Comparison of ENCODE assay signal across 19 cellular contexts in genomic region chr11:131906963-131907362, GRCh38.
DNase-seq lines count a peak whose midpoint lies in the region; ATAC-seq and TF ChIP-seq lines count a peak whose summit lies in the region.
"Had no signal": no experiment of that assay in that cellular context is flagged by ENCODE, and none has a peak within 500 bp of the region (broad histone marks: within the 10 kb centered on the region; RNA-seq: fewer than 3 reads in every experiment).

No MANE protein-coding gene starts in this region.

- H3K23ac ChIP-seq in IMR-90 (ENCODE audit: low read depth, low read length) = no peak overlapping the region

- dilution Hi-C loops in IMR-90 (cut with HindIII; ENCODE audit: low sequenced_read_pairs, unreplicated experiment) = no loop called here

- peaks cover 9% of the 10 kb centered on the region for H3K4me1 Mint-ChIP-seq in activated CD8-positive, alpha-beta T cell treated with anti-CD3 and anti-CD28 coated beads, Interleukin-2, amount 10 ng/mL, durations not matched to agents 7 days and 5 days (ENCODE audit: low read depth)
- H3K4me1 Mint-ChIP-seq: activated T-helper 17 cell treated with anti-CD3 and anti-CD28 coated beads, Interleukin-2, amount 50 U/mL, for 72 hours had no signal

- intact Hi-C loops in IMR-90 (cut with micrococcal nuclease) = no loop called here

- no peak for TF ChIP-seq POLR2A in IMR-90 (IDR thresholded peaks at IDR 0.05; ENCODE audit: low read depth, low read length)

- H3K9ac ChIP-seq in IMR-90 (ENCODE audit: low read depth, low read length) = no peak overlapping the region

- no TSS peak for BruUV-seq in IMR-90 (replicated peaks; lab: Mats Ljungman, UMichigan)

- no peak overlapping the region for H3K18ac ChIP-seq in IMR-90 (ENCODE audit: low read depth, low read length)

- H3K9me3 ChIP-seq in IMR-90 (ENCODE audit: control insufficient read depth, insufficient read depth, low read length) = no peaks in the 10 kb centered on the region
- H3K9me3 ChIP-seq: esophagus squamous epithelium, lower lobe of right lung had no signal

- H3K36me3 ChIP-seq in IMR-90 (ENCODE audit: control insufficient read depth, insufficient read depth, low read length) = no peaks in the 10 kb centered on the region
- H3K36me3 ChIP-seq: esophagus squamous epithelium, lower lobe of right lung had no signal

- DNase-seq in Ammon's horn (ENCODE audit: low spot score) (peak; percentile 74), IMR-90 (no peak), epithelial cell of prostate (ENCODE audit: low read depth, low spot score) (no peak), midbrain (lab: John Stamatoyannopoulos, UW) (peak; percentile 67), SHP77 (lab: John Stamatoyannopoulos, UW) (no peak)
- DNase-seq in activated CD8-positive, alpha-beta T cell treated with anti-CD3 and anti-CD28 coated beads, Interleukin-2, amount 10 ng/mL, durations not matched to agents 7 days and 5 days = no peak
- DNase-seq in stimulated activated naive CD8-positive, alpha-beta T cell treated with anti-CD3 and anti-CD28 coated beads, Interleukin-15, Interleukin-2, amounts not matched to agents 100 U/mL and 50 U/mL, for 24 hours = no peak
- DNase-seq: activated CD8-positive, alpha-beta T cell treated with anti-CD3 and anti-CD28 coated beads for 36 hours; DMS53; esophagus squamous epithelium; Karpas-422; lower lobe of right lung; NCI-H1436; NCI-H446 treated with DMSO at 0.1 percent for 48 hours; PC-3 had no signal

- no peak overlapping the region for H4K5ac ChIP-seq in IMR-90 (ENCODE audit: low read depth, low read length)

- H4K91ac ChIP-seq in IMR-90 (ENCODE audit: insufficient read depth, low read depth, low read length) = no peak overlapping the region; the same call in 1 of the 2 replicates

- H3K9me3 Mint-ChIP-seq in activated CD8-positive, alpha-beta T cell treated with anti-CD3 and anti-CD28 coated beads, Interleukin-2, amount 10 ng/mL, durations not matched to agents 7 days and 5 days (ENCODE audit: insufficient read depth) = no peaks in the 10 kb centered on the region
- H3K9me3 Mint-ChIP-seq: activated CD8-positive, alpha-beta T cell treated with anti-CD3 and anti-CD28 coated beads for 36 hours; activated T-helper 17 cell treated with anti-CD3 and anti-CD28 coated beads, Interleukin-2, amount 50 U/mL, for 72 hours; natural killer cell treated with Interleukin-12 subunit alpha and Interleukin-12 subunit beta and Interleukin-15 and Interleukin-18, amount 100 ng/mL, for 72 hours had no signal

- H3K27me3 ChIP-seq in IMR-90 (ENCODE audit: control insufficient read depth, insufficient read depth, low read length) = no peaks in the 10 kb centered on the region

- H3K4ac ChIP-seq in IMR-90 (ENCODE audit: low read depth, low read length) = peak overlapping the region; percentile 25; the same call in 1 of the 2 replicates

- no peak overlapping the region for H4K8ac ChIP-seq in IMR-90 (ENCODE audit: low read depth in 2 of 2, low read length in 2 of 2)

- peaks cover 2% of the 10 kb centered on the region for H3K36me3 Mint-ChIP-seq in activated CD8-positive, alpha-beta T cell treated with anti-CD3 and anti-CD28 coated beads, Interleukin-2, amount 10 ng/mL, durations not matched to agents 7 days and 5 days (ENCODE audit: low read depth)
- H3K36me3 Mint-ChIP-seq: CD14-positive monocyte; natural killer cell treated with Interleukin-12 subunit alpha and Interleukin-12 subunit beta and Interleukin-15 and Interleukin-18, amount 100 ng/mL, for 72 hours had no signal

- CTCF ChIA-PET in IMR-90 (lab: Yijun Ruan, JAX) = interaction anchor here (0.9 kb wide), 1 partner anchor 155 kb away, joined by 3 read pairs; no protein-coding TSS in a partner anchor
- CTCF ChIA-PET in activated CD8-positive, alpha-beta T cell treated with anti-CD3 and anti-CD28 coated beads, Interleukin-2, amount 10 ng/mL, durations not matched to agents 7 days and 5 days (lab: Charles Lee) = no interaction called here

- no peak for TF ChIP-seq RAD21 in IMR-90 (IDR thresholded peaks at IDR 0.05; ENCODE audit: low read length)

- no peak overlapping the region for H2BK20ac ChIP-seq in IMR-90 (ENCODE audit: low read depth, low read length)

- H3K4me1 ChIP-seq in IMR-90 (ENCODE audit: control insufficient read depth, insufficient read depth, low read length) = peaks cover 3% of the 10 kb centered on the region
- H3K4me1 ChIP-seq: lower lobe of right lung had no signal

- TF ChIP-seq CTCF in IMR-90 (conservative IDR thresholded peaks at IDR 0.05; ENCODE audit: low read depth, low read length) = no peak

- H3K27ac ChIP-seq in IMR-90 (ENCODE audit: insufficient read depth, low read length) = no peak overlapping the region
- peak overlapping the region; percentile 77 for H3K27ac ChIP-seq in epithelial cell of prostate
- H3K27ac ChIP-seq: esophagus squamous epithelium, lower lobe of right lung had no signal

- H3K27ac Mint-ChIP-seq in activated CD8-positive, alpha-beta T cell treated with anti-CD3 and anti-CD28 coated beads, Interleukin-2, amount 10 ng/mL, durations not matched to agents 7 days and 5 days = no peak overlapping the region
- H3K27ac Mint-ChIP-seq: activated CD8-positive, alpha-beta T cell treated with anti-CD3 and anti-CD28 coated beads for 36 hours; activated T-helper 17 cell treated with anti-CD3 and anti-CD28 coated beads, Interleukin-2, amount 50 U/mL, for 72 hours; CD14-positive monocyte; natural killer cell treated with Interleukin-12 subunit alpha and Interleukin-12 subunit beta and Interleukin-15 and Interleukin-18, amount 100 ng/mL, for 72 hours had no signal

- peak overlapping the region; percentile 19; the same call in 1 of the 2 replicates for H2BK120ac ChIP-seq in IMR-90 (ENCODE audit: low read depth, low read length)

- no CpG with 5 or more reads among the region's 4 CpGs for WGBS in IMR-90 (ENCODE audit: extremely low coverage in 2 of 2, insufficient read length in 1 of 2), 2 experiments

- H3K4me3 ChIP-seq in IMR-90 (ENCODE audit: insufficient read depth, low read depth, low read length) = no peak overlapping the region
- H3K4me3 ChIP-seq: esophagus squamous epithelium, lower lobe of right lung had no signal

- H3K9me1 ChIP-seq in IMR-90 (ENCODE audit: insufficient read depth, low read length) = 0 out of 2 replicates have a peak, but pooled peaks cover 4% of the 10 kb centered on the region

- in situ Hi-C loops in IMR-90 (cut with MboI; ENCODE audit: low sequenced_read_pairs) = no loop called here

- no peaks in the 10 kb centered on the region for H4K20me1 ChIP-seq in IMR-90 (ENCODE audit: insufficient read depth, low read length)

- H2BK5ac ChIP-seq in IMR-90 (ENCODE audit: low read depth, low read length, poor library complexity, severe bottlenecking) = no peak overlapping the region

- POLR2A ChIA-PET in IMR-90 (lab: Charles Lee; ENCODE audit: unreplicated experiment) = no interaction called here
- POLR2A ChIA-PET in activated CD8-positive, alpha-beta T cell treated with anti-CD3 and anti-CD28 coated beads, Interleukin-2, amount 10 ng/mL, durations not matched to agents 7 days and 5 days (lab: Charles Lee) = no interaction called here

- H2AFZ ChIP-seq in IMR-90 (replicated peaks; ENCODE audit: low read length, poor library complexity) = no peak overlapping the region

- 0 out of 2 replicates have a peak overlapping the region, but pooled peaks have one; percentile 21 for H2AK5ac ChIP-seq in IMR-90 (ENCODE audit: low read depth, low read length)

- peaks cover 26% of the 10 kb centered on the region for H3K27me3 Mint-ChIP-seq in activated CD8-positive, alpha-beta T cell treated with anti-CD3 and anti-CD28 coated beads, Interleukin-2, amount 10 ng/mL, durations not matched to agents 7 days and 5 days (ENCODE audit: low read depth)

- H3K79me1 ChIP-seq in IMR-90 (ENCODE audit: low read depth in 1 of 2, low read length in 2 of 2) = peaks cover 21 to 37% of the 10 kb centered on the region in 2 experiments

- H3K4me3 Mint-ChIP-seq in activated CD8-positive, alpha-beta T cell treated with anti-CD3 and anti-CD28 coated beads, Interleukin-2, amount 10 ng/mL, durations not matched to agents 7 days and 5 days = no peak overlapping the region
- H3K4me3 Mint-ChIP-seq: activated CD8-positive, alpha-beta T cell treated with anti-CD3 and anti-CD28 coated beads for 36 hours; activated T-helper 17 cell treated with anti-CD3 and anti-CD28 coated beads, Interleukin-2, amount 50 U/mL, for 72 hours; natural killer cell treated with Interleukin-12 subunit alpha and Interleukin-12 subunit beta and Interleukin-15 and Interleukin-18, amount 100 ng/mL, for 72 hours had no signal

- no peak overlapping the region for H3K56ac ChIP-seq in IMR-90 (ENCODE audit: extremely low read depth, insufficient read depth, low read length)

- peak overlapping the region; percentile 46; the same call in 1 of the 2 replicates for H3K14ac ChIP-seq in IMR-90 (replicated peaks; ENCODE audit: low read depth, low read length)

- no peak overlapping the region for H2AK9ac ChIP-seq in IMR-90 (replicated peaks; ENCODE audit: low read depth, low read length, poor library complexity)

- ATAC-seq in IMR-90 (ENCODE audit: low read depth) (no peak), GM18517 (IDR thresholded peaks at IDR 0.05; ENCODE audit: unreplicated experiment) (no peak)
- no peak for ATAC-seq in activated CD8-positive, alpha-beta T cell treated with anti-CD3 and anti-CD28 coated beads, Interleukin-2, amount 10 ng/mL, durations not matched to agents 7 days and 5 days
- ATAC-seq in stimulated activated naive CD8-positive, alpha-beta T cell treated with anti-CD3 and anti-CD28 coated beads, Interleukin-15, Interleukin-2, amounts not matched to agents 100 U/mL and 50 U/mL, for 24 hours = no peak
- ATAC-seq: activated CD8-positive, alpha-beta T cell treated with anti-CD3 and anti-CD28 coated beads for 36 hours; activated T-helper 17 cell treated with anti-CD3 and anti-CD28 coated beads, Interleukin-2, amount 50 U/mL, for 72 hours; lower lobe of right lung; natural killer cell treated with Interleukin-12 subunit alpha and Interleukin-12 subunit beta and Interleukin-15 and Interleukin-18, amount 100 ng/mL, for 72 hours; PC-3 had no signal

- no peak overlapping the region for H3K4me2 ChIP-seq in IMR-90 (ENCODE audit: low read depth, low read length)

- H2BK15ac ChIP-seq in IMR-90 (ENCODE audit: low read depth, low read length) = no peak overlapping the region

TF ChIP-seq in IMR-90, 13 proteins besides CTCF, POLR2A, EP300 and RAD21 (continues in another document):
- TF ChIP-seq SMC3 (IDR thresholded peaks at IDR 0.05; ENCODE audit: low read depth, low read length) (no peak), MAZ (IDR thresholded peaks at IDR 0.05; ENCODE audit: borderline replicate concordance, low read depth, low read length) (no peak), RFX5 (IDR thresholded peaks at IDR 0.05; ENCODE audit: low read depth, low read length) (no peak)

Comparison
In these comparisons a context has a peak if more than half of its experiments do, and no peak if none do; other contexts are left out.
1. DNase-seq: peak in Ammon's horn (single experiment) and midbrain (single experiment); none in IMR-90 (single experiment), epithelial cell of prostate (single experiment), SHP77 (0 of 2), activated CD8-positive, alpha-beta T cell treated with anti-CD3 and anti-CD28 coated beads, Interleukin-2, amount 10 ng/mL, durations not matched to agents 7 days and 5 days (single experiment) and stimulated activated naive CD8-positive, alpha-beta T cell treated with anti-CD3 and anti-CD28 coated beads, Interleukin-15, Interleukin-2, amounts not matched to agents 100 U/mL and 50 U/mL, for 24 hours (single experiment).